Comparison of ENCODE assay signal across 8 cellular contexts in the genomic region with DNA sequence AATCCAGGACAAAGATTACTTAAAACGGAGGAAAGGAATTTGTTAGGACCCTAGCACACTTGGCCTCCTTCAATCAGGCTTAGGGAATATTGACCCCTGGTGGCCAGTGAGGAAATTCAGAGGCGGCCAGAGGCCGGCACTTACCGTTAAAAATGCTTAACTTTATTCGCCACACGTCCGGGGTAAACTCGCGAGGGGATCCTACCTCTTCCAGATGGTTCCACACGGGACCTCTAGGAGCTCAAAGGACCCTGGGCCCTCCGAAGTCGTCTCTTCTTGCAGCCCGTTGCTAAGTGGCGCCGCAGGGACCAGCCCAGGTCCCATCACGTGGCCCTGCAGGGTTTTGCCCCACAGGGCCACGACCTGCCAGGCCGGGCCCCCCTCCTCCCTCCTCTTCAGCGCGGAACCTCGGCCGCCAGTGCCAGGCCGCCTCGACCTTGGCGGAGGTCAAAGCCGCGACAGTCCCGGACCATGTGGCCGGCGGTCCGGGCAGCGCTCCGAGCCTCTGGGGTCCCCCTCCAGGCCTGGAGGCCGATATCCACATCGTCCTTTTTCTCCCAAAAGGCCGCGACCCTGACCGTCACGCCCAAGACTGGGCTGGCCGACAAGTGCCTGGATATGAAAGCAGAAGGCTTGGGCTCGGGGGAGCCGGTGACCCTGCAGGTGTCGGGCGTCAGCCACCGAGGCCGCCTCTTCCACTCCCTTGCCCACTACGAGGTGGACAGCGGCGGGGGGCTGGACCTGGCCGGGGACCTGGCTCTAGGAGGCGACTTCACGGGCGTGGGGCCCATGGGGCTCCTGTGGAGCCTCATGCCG. TPM values are rescaled to one million over a fixed set of nuclear protein-coding genes. Genes with fewer than 3 reads are reported as not detected.
A peak's percentile ranks its signal among the peaks of the same experiment; 100 is the strongest.
DNase-seq lines count a peak whose midpoint lies in the region; FAIRE-seq and TF ChIP-seq lines count a peak whose summit lies in the region.

No MANE protein-coding gene starts in this region.

- peak; percentile 67 for TF ChIP-seq CTCF in GM12875 (IDR thresholded peaks at IDR 0.05; ENCODE audit: borderline replicate concordance, insufficient read depth, low read depth, low read length)
- TF ChIP-seq CTCF in KMS-11 (conservative IDR thresholded peaks at IDR 0.05; ENCODE audit: low read depth, low read length) = peak; percentile 40
- peak; percentile 90 for TF ChIP-seq CTCF in neural progenitor cell (IDR thresholded peaks at IDR 0.05)
- peak; percentile 68 to 76 for TF ChIP-seq CTCF in suprapubic skin (IDR thresholded peaks at IDR 0.05)

- H3K9me3 ChIP-seq in SJCRH30 (replicated peaks) (no peaks in the 10 kb centered on the region), neural progenitor cell (ENCODE audit: low read depth) (no peaks in the 10 kb centered on the region), suprapubic skin (no peaks in the 10 kb centered on the region)

- H3K27ac ChIP-seq in KMS-11 = no peak overlapping the region
- H3K27ac ChIP-seq in SJCRH30 = no peak overlapping the region
- H3K27ac ChIP-seq in neural progenitor cell = no peak overlapping the region
- no peak overlapping the region for H3K27ac ChIP-seq in suprapubic skin

- H4K20me1 ChIP-seq in KMS-11 (ENCODE audit: insufficient read depth) (no peaks in the 10 kb centered on the region), neural progenitor cell (ENCODE audit: low read depth) (no peaks in the 10 kb centered on the region)

- H3K79me2 ChIP-seq in KMS-11 (ENCODE audit: insufficient read depth, low read depth) = no peaks in the 10 kb centered on the region
- no peaks in the 10 kb centered on the region for H3K79me2 ChIP-seq in neural progenitor cell (ENCODE audit: low read depth)

- H3K27me3 ChIP-seq in KMS-11 (ENCODE audit: insufficient read depth, low read depth) (no peaks in the 10 kb centered on the region), SJCRH30 (no peaks in the 10 kb centered on the region), neural progenitor cell (peaks cover 36% of the 10 kb centered on the region), suprapubic skin (no peaks in the 10 kb centered on the region)

- peaks cover 5% of the 10 kb centered on the region for H3K4me1 Mint-ChIP-seq in activated naive CD4-positive, alpha-beta T cell treated with anti-CD3 and anti-CD28 coated beads, Interleukin-2, amount 10 ng/mL, durations not matched to agents 7 days and 5 days
- H3K4me1 Mint-ChIP-seq in neural progenitor cell = peaks cover 4% of the 10 kb centered on the region

- WGBS in suprapubic skin = under 1% methylated on average over 26 of the region's 54 CpGs

- H3K27ac Mint-ChIP-seq in activated naive CD4-positive, alpha-beta T cell treated with anti-CD3 and anti-CD28 coated beads, Interleukin-2, amount 10 ng/mL, durations not matched to agents 7 days and 5 days = no peak overlapping the region
- no peak overlapping the region for H3K27ac Mint-ChIP-seq in neural progenitor cell

- no peak overlapping the region for H2AFZ ChIP-seq in KMS-11 (ENCODE audit: low read depth)
- H2AFZ ChIP-seq in neural progenitor cell (replicated peaks) = peak overlapping the region; percentile 99

- H3K36me3 Mint-ChIP-seq in activated naive CD4-positive, alpha-beta T cell treated with anti-CD3 and anti-CD28 coated beads, Interleukin-2, amount 10 ng/mL, durations not matched to agents 7 days and 5 days = no peaks in the 10 kb centered on the region
- H3K36me3 Mint-ChIP-seq in neural progenitor cell = no peaks in the 10 kb centered on the region

- H3K27me3 Mint-ChIP-seq in activated naive CD4-positive, alpha-beta T cell treated with anti-CD3 and anti-CD28 coated beads, Interleukin-2, amount 10 ng/mL, durations not matched to agents 7 days and 5 days = peaks cover 56% of the 10 kb centered on the region
- H3K27me3 Mint-ChIP-seq in neural progenitor cell (ENCODE audit: insufficient read depth, low read depth) = peaks cover 6% of the 10 kb centered on the region

- no peak for TF ChIP-seq POLR2A in suprapubic skin (IDR thresholded peaks at IDR 0.05)

- no peaks in the 10 kb centered on the region for H3K9me3 Mint-ChIP-seq in activated naive CD4-positive, alpha-beta T cell treated with anti-CD3 and anti-CD28 coated beads, Interleukin-2, amount 10 ng/mL, durations not matched to agents 7 days and 5 days
- no peaks in the 10 kb centered on the region for H3K9me3 Mint-ChIP-seq in neural progenitor cell

- H3K4me3 Mint-ChIP-seq in activated naive CD4-positive, alpha-beta T cell treated with anti-CD3 and anti-CD28 coated beads, Interleukin-2, amount 10 ng/mL, durations not matched to agents 7 days and 5 days = peak overlapping the region; percentile 48
- H3K4me3 Mint-ChIP-seq in neural progenitor cell = peak overlapping the region; percentile 76

- no peak for FAIRE-seq in frontal cortex (lab: Jason Lieb, UNC)

- H3K36me3 ChIP-seq in KMS-11 (ENCODE audit: insufficient read depth) = no peaks in the 10 kb centered on the region
- H3K36me3 ChIP-seq in SJCRH30 = no peaks in the 10 kb centered on the region
- H3K36me3 ChIP-seq in neural progenitor cell = no peaks in the 10 kb centered on the region
- H3K36me3 ChIP-seq in suprapubic skin = no peaks in the 10 kb centered on the region

- no peak overlapping the region for H3K4me2 ChIP-seq in KMS-11
- H3K4me2 ChIP-seq in neural progenitor cell = peak overlapping the region; percentile 93

- H3K4me1 ChIP-seq in KMS-11 (ENCODE audit: low read depth, poor library complexity, severe bottlenecking) (no peaks in the 10 kb centered on the region), SJCRH30 (no peaks in the 10 kb centered on the region), neural progenitor cell (peaks cover 4% of the 10 kb centered on the region), suprapubic skin (peaks cover 16% of the 10 kb centered on the region)

- TF ChIP-seq EP300 in suprapubic skin (IDR thresholded peaks at IDR 0.05) = no peak

- DNase-seq in SJCRH30 (peak; percentile 21 to 55), frontal cortex (ENCODE audit: low spot score in 2 of 2) (peak; percentile 58 to 70), neural progenitor cell (ENCODE audit: low spot score) (peak; percentile 75), suprapubic skin (ENCODE audit: low spot score in 2 of 2) (peak; percentile 74 to 78), NCI-H2029 (lab: John Stamatoyannopoulos, UW) (no peak)
- DNase-seq in activated naive CD4-positive, alpha-beta T cell treated with anti-CD3 and anti-CD28 coated beads, Interleukin-2, amount 10 ng/mL, durations not matched to agents 7 days and 5 days = peak; percentile 66

- H3K9ac ChIP-seq in KMS-11 (no peak overlapping the region), neural progenitor cell (no peak overlapping the region)

- H3K4me3 ChIP-seq in GM12875 (ENCODE audit: low read depth, low read length) (peak overlapping the region; percentile 41), KMS-11 (IDR thresholded peaks at IDR 0.05; ENCODE audit: insufficient read depth, low read depth, low read length) (no peak overlapping the region), SJCRH30 (no peak overlapping the region), neural progenitor cell (peak overlapping the region; percentile 62), suprapubic skin (peak overlapping the region; percentile 62)

- H3F3A ChIP-seq in neural progenitor cell (ENCODE audit: low read depth) = peaks cover 16% of the 10 kb centered on the region

- CTCF ChIA-PET in activated naive CD4-positive, alpha-beta T cell treated with anti-CD3 and anti-CD28 coated beads, Interleukin-2, amount 10 ng/mL, durations not matched to agents 7 days and 5 days (lab: Charles Lee) = interaction anchor here (0.6 to 3.5 kb wide), 9 partner anchors 11 to 460 kb away, joined by 3 to 47 read pairs (median 3); partner anchors contain the start of genes ACOT6 and DNAL1

RNA-seq across cellular contexts. Expression of gene DNAL1, which starts 11.1 kb away (rescaled TPM):
- total RNA-seq in SJCRH30 (2014; rRNA removed; shearing (Covaris generic)) = 10.3 and 14.7 TPM in 2 replicates
- 33.4 TPM for total RNA-seq in frontal cortex
- 11.7 and 29.4 TPM in 2 replicates for total RNA-seq in neural progenitor cell (ENCODE audit: low replicate concordance)
- total RNA-seq in suprapubic skin = 1 to 10 TPM; 1.8 to 3.6 (median 2.6) TPM

RNA-seq across cellular contexts. Expression of gene ACOT6, which starts 21.4 kb away (rescaled TPM):
- total RNA-seq in SJCRH30 (2014; rRNA removed; shearing (Covaris generic)) = not detected in 2 replicates
- total RNA-seq in frontal cortex (not detected), neural progenitor cell (ENCODE audit: low replicate concordance) (not detected in 2 replicates), suprapubic skin (1 to 10 TPM in 1 of 4 donors, under 1 TPM in 1, not detected in 2; 0.91 to 1.5 TPM)

RNA-seq across cellular contexts. Expression of gene ACOT4, which starts 42.1 kb away (rescaled TPM):
- 0.08 TPM in 1 of 2 replicates, not detected in the other for total RNA-seq in SJCRH30 (2014; rRNA removed; shearing (Covaris generic))
- total RNA-seq in frontal cortex (1.2 TPM), neural progenitor cell (ENCODE audit: low replicate concordance) (0.65 TPM in 1 of 2 replicates, not detected in the other), suprapubic skin (1 to 10 TPM in 3 of 4 donors, under 1 TPM in 1; 0.72 to 2.4 (median 1.7) TPM)

Comparison
In these comparisons a context has a peak if more than half of its experiments do, and no peak if none do; other contexts are left out.
1. H3K4me3 ChIP-seq: peak in GM12875 (single experiment), neural progenitor cell (single experiment) and suprapubic skin (single experiment); none in KMS-11 (single experiment) and SJCRH30 (single experiment).
2. CTCF ChIP-seq: peak in every context shown above with its lines; median percentile 90 in neural progenitor cell; 72 in suprapubic skin; 67 in GM12875; 40 in KMS-11.